In the genomic region with DNA sequence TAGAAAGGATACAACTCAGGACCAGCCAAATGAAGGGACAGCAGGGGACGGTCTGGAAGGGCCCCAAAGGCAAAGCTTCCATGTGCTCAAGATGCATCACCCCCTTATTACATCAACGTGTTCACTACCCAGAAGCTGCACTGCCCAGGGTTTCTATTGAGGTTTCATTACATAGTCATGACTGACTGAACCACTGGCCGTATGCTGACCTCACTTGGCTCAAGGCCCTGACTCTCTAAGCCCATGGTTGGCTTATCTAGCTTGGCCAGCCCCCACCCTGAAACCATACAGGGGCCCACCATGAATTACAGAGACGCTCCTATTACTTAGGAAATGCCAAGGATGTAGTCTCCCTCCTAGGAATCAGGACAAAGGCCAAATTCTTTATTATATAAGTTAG, we compare ENCODE assay signal across 26 cellular contexts.
A peak's percentile ranks its signal among the peaks of the same experiment; 100 is the strongest.
DNase-seq lines count a peak whose midpoint lies in the region; ATAC-seq, FAIRE-seq and TF ChIP-seq lines count a peak whose summit lies in the region.
"Had no signal": no experiment of that assay in that cellular context is flagged by ENCODE, and none has a peak within 500 bp of the region (broad histone marks: within the 10 kb centered on the region; RNA-seq: fewer than 3 reads in every experiment).

No MANE protein-coding gene starts in this region.

- no peak for TF ChIP-seq CTCF in SK-N-SH (IDR thresholded peaks at IDR 0.05)
- TF ChIP-seq CTCF in cardiac fibroblast (IDR thresholded peaks at IDR 0.05; ENCODE audit: low read depth, low read length): no peak

- no peak overlapping the region for H3K4me3 Mint-ChIP-seq in immature natural killer cell
- H3K4me3 Mint-ChIP-seq: activated CD4-positive, alpha-beta T cell treated with anti-CD3 and anti-CD28 coated beads for 36 hours; activated naive CD8-positive, alpha-beta T cell treated with anti-CD3 and anti-CD28 coated beads, Interleukin-2, amount 50 U/mL, for 24 hours; CD8-positive, alpha-beta T cell; naive thymus-derived CD4-positive, alpha-beta T cell had no signal

- no peaks in the 10 kb centered on the region for H4K20me1 ChIP-seq in SK-N-SH (ENCODE audit: insufficient read depth)

- H3K27ac Mint-ChIP-seq in immature natural killer cell: no peak overlapping the region
- H3K27ac Mint-ChIP-seq: activated CD4-positive, alpha-beta T cell treated with anti-CD3 and anti-CD28 coated beads for 36 hours; activated naive CD8-positive, alpha-beta T cell treated with anti-CD3 and anti-CD28 coated beads, Interleukin-2, amount 50 U/mL, for 24 hours; CD8-positive, alpha-beta T cell had no signal

- peaks cover 10 to 31% (median 15%) of the 10 kb centered on the region in 3 donors for H3K36me3 Mint-ChIP-seq in immature natural killer cell
- H3K36me3 Mint-ChIP-seq: CD8-positive, alpha-beta T cell had no signal

- H3K79me2 ChIP-seq in SK-N-SH (ENCODE audit: insufficient read depth): no peaks in the 10 kb centered on the region
- H3K79me2 ChIP-seq: hepatocyte had no signal

- TF ChIP-seq POLR2A in H54 (IDR thresholded peaks at IDR 0.05; ENCODE audit: low read depth, low read length): no peak

- TF ChIP-seq EP300 in SK-N-SH (IDR thresholded peaks at IDR 0.05; ENCODE audit: borderline replicate concordance in 1 of 2, low read depth in 1 of 2, low read length in 1 of 2): no peak

- peaks cover 0 to 8% (median 5%) of the 10 kb centered on the region in 3 donors for H3K27me3 Mint-ChIP-seq in immature natural killer cell (ENCODE audit: low read depth in 3 of 3)
- H3K27me3 Mint-ChIP-seq: activated CD4-positive, alpha-beta T cell treated with anti-CD3 and anti-CD28 coated beads for 36 hours; activated naive CD8-positive, alpha-beta T cell treated with anti-CD3 and anti-CD28 coated beads, Interleukin-2, amount 50 U/mL, for 24 hours; naive thymus-derived CD4-positive, alpha-beta T cell had no signal

- no peak overlapping the region for H3K27ac ChIP-seq in SK-N-SH (ENCODE audit: low read depth in 2 of 2, low read length in 1 of 2)
- H3K27ac ChIP-seq: hepatocyte, ovary, SK-N-MC had no signal

- H3K9me3 Mint-ChIP-seq in immature natural killer cell: no peaks in the 10 kb centered on the region
- H3K9me3 Mint-ChIP-seq: activated naive CD8-positive, alpha-beta T cell treated with anti-CD3 and anti-CD28 coated beads, Interleukin-2, amount 50 U/mL, for 24 hours; CD8-positive, alpha-beta T cell; naive thymus-derived CD4-positive, alpha-beta T cell had no signal

- H3F3A ChIP-seq in SK-N-SH (replicated peaks; ENCODE audit: insufficient read depth): peaks cover 8% of the 10 kb centered on the region

- no peak overlapping the region for H2AFZ ChIP-seq in SK-N-SH (ENCODE audit: low read depth)
- H2AFZ ChIP-seq: hepatocyte had no signal

- no peak for ATAC-seq in sciatic nerve
- ATAC-seq in GM18519 (IDR thresholded peaks at IDR 0.05; ENCODE audit: low FRiP score, unreplicated experiment): no peak
- ATAC-seq: activated CD4-positive, alpha-beta T cell treated with anti-CD3 and anti-CD28 coated beads for 36 hours; activated naive CD8-positive, alpha-beta T cell treated with anti-CD3 and anti-CD28 coated beads, Interleukin-2, amount 50 U/mL, for 24 hours; CD8-positive, alpha-beta T cell; naive thymus-derived CD4-positive, alpha-beta T cell had no signal

- H3K4me2 ChIP-seq in SK-N-SH: no peak overlapping the region
- H3K4me2 ChIP-seq: hepatocyte had no signal

- no peaks in the 10 kb centered on the region for H3K36me3 ChIP-seq in SK-N-SH (replicated peaks in 1 of 2; ENCODE audit: control insufficient read depth in 1 of 2, insufficient read depth in 2 of 2, low read length in 1 of 2)
- H3K36me3 ChIP-seq: ovary, tibial artery had no signal

- POLR2A ChIA-PET in SK-N-SH (lab: Yijun Ruan, JAX): no interaction called here

- CTCF ChIA-PET in SK-N-SH (lab: Yijun Ruan, JAX): no interaction called here

- 56% methylated on average over 4 of the region's 4 CpGs for WGBS in SK-N-SH (ENCODE audit: low lambda C conversion rate)

- peak; percentile 24 for DNase-seq in H54 (ENCODE audit: insufficient read length, low spot score)
- DNase-seq in SK-N-SH: no peak
- DNase-seq in cardiac fibroblast (ENCODE audit: low read depth in 2 of 2): peak; percentile 70 to 73
- peak; percentile 82 for DNase-seq in kidney tubule cell (ENCODE audit: low spot score)
- DNase-seq in immature natural killer cell: no peak
- no peak for DNase-seq in sciatic nerve (ENCODE audit: low spot score)
- no peak for DNase-seq in D341Med (ENCODE audit: low spot score)
- DNase-seq: activated CD4-positive, alpha-beta T cell treated with anti-CD3 and anti-CD28 coated beads for 36 hours; activated naive CD8-positive, alpha-beta T cell treated with anti-CD3 and anti-CD28 coated beads, Interleukin-2, amount 50 U/mL, for 24 hours; caudate nucleus; CD8-positive, alpha-beta T cell; DMS79 treated with DMSO at 0.1 percent for 48 hours; effector CD8-positive, alpha-beta T cell; mesenchymal stem cell; naive thymus-derived CD4-positive, alpha-beta T cell; NCI-H146; ovary; stimulated activated CD4-positive, alpha-beta T cell treated with anti-CD3 and anti-CD28 coated beads, Interleukin-2, amount 100 ng/mL, for 24 hours; stimulated activated naive CD4-positive, alpha-beta T cell treated with Interleukin-2 at 50 U/mL for 16 hours; T-helper 9 cell; tibial artery had no signal

- H3K4me3 ChIP-seq in SK-N-SH (ENCODE audit: low read depth in 2 of 2, low read length in 1 of 2): no peak overlapping the region
- no peak overlapping the region for H3K4me3 ChIP-seq in cardiac fibroblast (replicated peaks in 1 of 2; ENCODE audit: low read depth in 2 of 2, low read length in 2 of 2)
- H3K4me3 ChIP-seq: hepatocyte, ovary, SK-N-MC, tibial artery had no signal

- no peaks in the 10 kb centered on the region for H3K4me1 Mint-ChIP-seq in immature natural killer cell

- no peaks in the 10 kb centered on the region for H3K9me3 ChIP-seq in SK-N-SH
- H3K9me3 ChIP-seq: ovary, tibial artery had no signal

- H3K9me2 ChIP-seq in SK-N-SH: no peaks in the 10 kb centered on the region

- H3K9ac ChIP-seq in SK-N-SH: no peak overlapping the region

- TF ChIP-seq RAD21 in SK-N-SH (IDR thresholded peaks at IDR 0.05; ENCODE audit: low read length): no peak

- peaks cover 6 to 10% of the 10 kb centered on the region in 2 experiments; a peak in 2 of 4 replicates for H3K4me1 ChIP-seq in SK-N-SH (ENCODE audit: control insufficient read depth in 1 of 2, insufficient read depth in 2 of 2, low read depth in 1 of 2, low read length in 1 of 2)

- no peak for FAIRE-seq in H54 (lab: Jason Lieb, UNC)
- FAIRE-seq: GM18507, keratinocyte had no signal

- H3K27me3 ChIP-seq in SK-N-SH (ENCODE audit: insufficient read depth): no peaks in the 10 kb centered on the region
- H3K27me3 ChIP-seq: hepatocyte, ovary, tibial artery had no signal

- intact Hi-C loops in sciatic nerve (cut with DNase I): no loop called here

TF ChIP-seq in SK-N-SH, 30 proteins besides CTCF, POLR2A, EP300 and RAD21:
- TF ChIP-seq NFIC (IDR thresholded peaks at IDR 0.05; ENCODE audit: borderline replicate concordance): peak; percentile 58
- TF ChIP-seq TEAD4 (IDR thresholded peaks at IDR 0.05; ENCODE audit: borderline replicate concordance, insufficient read depth): no peak
- peak; percentile 41; the same call in 1 of the 2 replicates for TF ChIP-seq RXRA (IDR thresholded peaks at IDR 0.05; ENCODE audit: borderline replicate concordance, low read depth)
- peak; percentile 6; the same call in 1 of the 2 replicates for TF ChIP-seq TCF12 (IDR thresholded peaks at IDR 0.05)

Comparison
In these comparisons a context has a peak if more than half of its experiments do, and no peak if none do; other contexts are left out.
1. DNase-seq: peak in H54 (single experiment), cardiac fibroblast (2 of 2) and kidney tubule cell (single experiment); none in SK-N-SH (single experiment), immature natural killer cell (0 of 3), sciatic nerve (single experiment) and D341Med (single experiment).